Comparison of ENCODE assay signal across 1 cellular context in genomic region chr9:99783799-99784198, GRCh38.
TF ChIP-seq lines count a peak whose summit lies in the region.

No MANE protein-coding gene starts in this region.

TF ChIP-seq in GM23338, 12 proteins besides CTCF, POLR2A, EP300 and RAD21 (continued from another document):
- TF ChIP-seq ZNF462 (CRISPR knock-in tag; IDR thresholded peaks at IDR 0.05) (no peak), EZH2 (IDR thresholded peaks at IDR 0.05; ENCODE audit: low read depth, unreplicated experiment) (no peak), POLR2AphosphoS5 (IDR thresholded peaks at IDR 0.05; ENCODE audit: low read depth) (no peak), ETS1 (IDR thresholded peaks at IDR 0.05) (no peak)
